Comparison of ENCODE assay signal across 1 cellular context in the genomic region with DNA sequence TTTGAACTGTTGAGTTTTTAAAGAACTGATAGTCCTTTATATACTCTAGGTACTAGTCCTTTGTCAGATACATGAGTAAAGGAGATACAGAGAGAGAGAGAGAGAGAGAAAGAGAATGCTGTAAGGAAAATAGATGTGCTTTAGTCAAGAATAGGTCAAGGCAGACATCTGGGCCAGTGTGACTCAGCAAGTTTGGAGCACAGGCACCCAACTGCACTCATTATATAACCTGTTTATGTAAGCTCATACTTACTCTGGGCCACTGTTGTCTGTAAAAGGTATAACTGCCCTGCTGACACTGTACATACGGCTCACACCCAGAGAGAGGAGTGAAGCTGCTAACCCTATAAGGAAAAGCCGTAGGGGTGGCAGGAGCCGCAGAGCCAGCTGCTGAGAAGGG.
TF ChIP-seq lines count a peak whose summit lies in the region.

No MANE protein-coding gene starts in this region.

TF ChIP-seq in SK-N-SH treated with all-trans-retinoic acid at 6 μM for 48 hours, 23 proteins besides CTCF, POLR2A, EP300 and RAD21 (continued from another document):
- TF ChIP-seq, protein P1, sequence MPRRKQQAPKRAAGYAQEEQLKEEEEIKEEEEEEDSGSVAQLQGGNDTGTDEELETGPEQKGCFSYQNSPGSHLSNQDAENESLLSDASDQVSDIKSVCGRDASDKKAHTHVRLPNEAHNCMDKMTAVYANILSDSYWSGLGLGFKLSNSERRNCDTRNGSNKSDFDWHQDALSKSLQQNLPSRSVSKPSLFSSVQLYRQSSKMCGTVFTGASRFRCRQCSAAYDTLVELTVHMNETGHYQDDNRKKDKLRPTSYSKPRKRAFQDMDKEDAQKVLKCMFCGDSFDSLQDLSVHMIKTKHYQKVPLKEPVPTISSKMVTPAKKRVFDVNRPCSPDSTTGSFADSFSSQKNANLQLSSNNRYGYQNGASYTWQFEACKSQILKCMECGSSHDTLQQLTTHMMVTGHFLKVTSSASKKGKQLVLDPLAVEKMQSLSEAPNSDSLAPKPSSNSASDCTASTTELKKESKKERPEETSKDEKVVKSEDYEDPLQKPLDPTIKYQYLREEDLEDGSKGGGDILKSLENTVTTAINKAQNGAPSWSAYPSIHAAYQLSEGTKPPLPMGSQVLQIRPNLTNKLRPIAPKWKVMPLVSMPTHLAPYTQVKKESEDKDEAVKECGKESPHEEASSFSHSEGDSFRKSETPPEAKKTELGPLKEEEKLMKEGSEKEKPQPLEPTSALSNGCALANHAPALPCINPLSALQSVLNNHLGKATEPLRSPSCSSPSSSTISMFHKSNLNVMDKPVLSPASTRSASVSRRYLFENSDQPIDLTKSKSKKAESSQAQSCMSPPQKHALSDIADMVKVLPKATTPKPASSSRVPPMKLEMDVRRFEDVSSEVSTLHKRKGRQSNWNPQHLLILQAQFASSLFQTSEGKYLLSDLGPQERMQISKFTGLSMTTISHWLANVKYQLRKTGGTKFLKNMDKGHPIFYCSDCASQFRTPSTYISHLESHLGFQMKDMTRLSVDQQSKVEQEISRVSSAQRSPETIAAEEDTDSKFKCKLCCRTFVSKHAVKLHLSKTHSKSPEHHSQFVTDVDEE (CRISPR knock-in tag; IDR thresholded peaks at IDR 0.05), result no peak
- TF ChIP-seq, protein P2, sequence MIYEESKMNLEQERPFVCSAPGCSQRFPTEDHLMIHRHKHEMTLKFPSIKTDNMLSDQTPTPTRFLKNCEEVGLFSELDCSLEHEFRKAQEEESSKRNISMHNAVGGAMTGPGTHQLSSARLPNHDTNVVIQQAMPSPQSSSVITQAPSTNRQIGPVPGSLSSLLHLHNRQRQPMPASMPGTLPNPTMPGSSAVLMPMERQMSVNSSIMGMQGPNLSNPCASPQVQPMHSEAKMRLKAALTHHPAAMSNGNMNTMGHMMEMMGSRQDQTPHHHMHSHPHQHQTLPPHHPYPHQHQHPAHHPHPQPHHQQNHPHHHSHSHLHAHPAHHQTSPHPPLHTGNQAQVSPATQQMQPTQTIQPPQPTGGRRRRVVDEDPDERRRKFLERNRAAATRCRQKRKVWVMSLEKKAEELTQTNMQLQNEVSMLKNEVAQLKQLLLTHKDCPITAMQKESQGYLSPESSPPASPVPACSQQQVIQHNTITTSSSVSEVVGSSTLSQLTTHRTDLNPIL (CRISPR knock-in tag; IDR thresholded peaks at IDR 0.05; ENCODE audit: low read depth), result no peak
- TF ChIP-seq ESRRG (CRISPR knock-in tag; IDR thresholded peaks at IDR 0.05), result no peak
- TF ChIP-seq OSR1 (CRISPR knock-in tag; IDR thresholded peaks at IDR 0.05), result no peak
- no peak for TF ChIP-seq CSRNP3 (CRISPR knock-in tag; IDR thresholded peaks at IDR 0.05)
- no peak for TF ChIP-seq CSDC2 (CRISPR knock-in tag; IDR thresholded peaks at IDR 0.05)
- no peak for TF ChIP-seq GLIS3 (CRISPR knock-in tag; IDR thresholded peaks at IDR 0.05)
- TF ChIP-seq ZNF70 (CRISPR knock-in tag; IDR thresholded peaks at IDR 0.05), result no peak
- TF ChIP-seq ZFP3 (CRISPR knock-in tag; IDR thresholded peaks at IDR 0.05), result no peak
- no peak for TF ChIP-seq ZC3H10 (CRISPR knock-in tag; IDR thresholded peaks at IDR 0.05)
